Comparison of ENCODE assay signal across 17 cellular contexts in genomic region chr3:9178697-9179096, GRCh38.
A peak's percentile ranks its signal among the peaks of the same experiment; 100 is the strongest.
DNase-seq lines count a peak whose midpoint lies in the region; ATAC-seq, FAIRE-seq and TF ChIP-seq lines count a peak whose summit lies in the region.
"Had no signal": no experiment of that assay in that cellular context is flagged by ENCODE, and none has a peak within 500 bp of the region (broad histone marks: within the 10 kb centered on the region; RNA-seq: fewer than 3 reads in every experiment).

No MANE protein-coding gene starts in this region.

- CTCF ChIA-PET in Caco-2 (lab: Charles Lee) = no interaction called here

- H3K23ac ChIP-seq in trophoblast cell (ENCODE audit: low read length) = peak overlapping the region; percentile 28

- WGBS in trophoblast cell (ENCODE audit: extremely low coverage, insufficient coverage, insufficient read length) = no CpG with 5 or more reads among the region's 6 CpGs

- H3K4me1 Mint-ChIP-seq in stimulated activated naive CD8-positive, alpha-beta T cell treated with anti-CD3 and anti-CD28 coated beads, Interleukin-15, amount 100 ng/mL, for 72 hours = peaks cover 25% of the 10 kb centered on the region
- no peaks in the 10 kb centered on the region for H3K4me1 Mint-ChIP-seq in Caco-2 (ENCODE audit: low read depth, unreplicated experiment)

- no peaks in the 10 kb centered on the region for H3K36me3 Mint-ChIP-seq in Caco-2 (ENCODE audit: insufficient read depth, unreplicated experiment)

- FAIRE-seq in bronchial epithelial cell (lab: Jason Lieb, UNC) = peak; percentile 77

- H3K4me1 ChIP-seq in Loucy (ENCODE audit: insufficient read depth, low read length, poor library complexity, severe bottlenecking) = peaks cover 68% of the 10 kb centered on the region
- peaks cover 3 to 4% of the 10 kb centered on the region in 2 experiments for H3K4me1 ChIP-seq in trophoblast cell (ENCODE audit: control insufficient read depth in 1 of 2, insufficient read depth in 2 of 2, low read length in 2 of 2)
- no peaks in the 10 kb centered on the region for H3K4me1 ChIP-seq in Caco-2
- H3K4me1 ChIP-seq: BE2C, HAP-1 had no signal

- H3K36me3 ChIP-seq in Loucy (ENCODE audit: insufficient read depth, low read length) (no peaks in the 10 kb centered on the region), bronchial epithelial cell (ENCODE audit: control insufficient read depth, insufficient read depth, low read length) (peaks cover 1% of the 10 kb centered on the region), trophoblast cell (ENCODE audit: control insufficient read depth in 1 of 2, insufficient read depth in 2 of 2, low read length in 2 of 2) (no peaks in the 10 kb centered on the region), Caco-2 (ENCODE audit: control insufficient read depth, insufficient read depth, low read length) (no peaks in the 10 kb centered on the region)
- H3K36me3 ChIP-seq: BE2C, HAP-1 had no signal

- no peak overlapping the region for H4K91ac ChIP-seq in trophoblast cell (ENCODE audit: low read depth, low read length)

- H2BK5ac ChIP-seq in trophoblast cell (ENCODE audit: low read depth, low read length, poor library complexity) = no peak overlapping the region

- no peaks in the 10 kb centered on the region for H3K9me2 ChIP-seq in Loucy (replicated peaks; ENCODE audit: low read depth, low read length)

- peak overlapping the region; percentile 67 for H3K9ac ChIP-seq in Loucy (ENCODE audit: low read depth, low read length, poor library complexity, severe bottlenecking)
- H3K9ac ChIP-seq in trophoblast cell (ENCODE audit: low read length) = no peak overlapping the region

- no peak overlapping the region for H2BK12ac ChIP-seq in trophoblast cell (ENCODE audit: low read length)

- no peaks in the 10 kb centered on the region for H4K20me1 ChIP-seq in Loucy (ENCODE audit: insufficient read depth, low read length, poor library complexity, severe bottlenecking)

- no peaks in the 10 kb centered on the region for H3K27me3 ChIP-seq in Loucy (ENCODE audit: insufficient read depth, low read length, poor library complexity, severe bottlenecking)
- no peaks in the 10 kb centered on the region for H3K27me3 ChIP-seq in bronchial epithelial cell (ENCODE audit: control insufficient read depth, insufficient read depth, low read length)
- no peaks in the 10 kb centered on the region for H3K27me3 ChIP-seq in trophoblast cell (ENCODE audit: insufficient read depth, low read length)
- H3K27me3 ChIP-seq in Caco-2 (replicated peaks; ENCODE audit: control insufficient read depth, insufficient read depth, low read length) = no peaks in the 10 kb centered on the region
- H3K27me3 ChIP-seq: BE2C had no signal

- H3K9me3 Mint-ChIP-seq in stimulated activated naive CD8-positive, alpha-beta T cell treated with anti-CD3 and anti-CD28 coated beads, Interleukin-15, amount 100 ng/mL, for 72 hours = no peaks in the 10 kb centered on the region
- no peaks in the 10 kb centered on the region for H3K9me3 Mint-ChIP-seq in Caco-2 (ENCODE audit: unreplicated experiment)

- no peak overlapping the region for H3K18ac ChIP-seq in trophoblast cell (ENCODE audit: low read length)

- no peak overlapping the region for H3K4me3 Mint-ChIP-seq in stimulated activated naive CD8-positive, alpha-beta T cell treated with anti-CD3 and anti-CD28 coated beads, Interleukin-15, amount 100 ng/mL, for 72 hours
- H3K4me3 Mint-ChIP-seq in Caco-2 (ENCODE audit: unreplicated experiment) = no peak overlapping the region

- H3K27ac Mint-ChIP-seq in stimulated activated naive CD8-positive, alpha-beta T cell treated with anti-CD3 and anti-CD28 coated beads, Interleukin-15, amount 100 ng/mL, for 72 hours = peak overlapping the region in 1 of 2 donors; percentile 28
- H3K27ac Mint-ChIP-seq in Caco-2 (ENCODE audit: unreplicated experiment) = no peak overlapping the region

- peak in 1 of 2 donors; percentile 29 for DNase-seq in stimulated activated naive CD8-positive, alpha-beta T cell treated with anti-CD3 and anti-CD28 coated beads, Interleukin-15, amount 100 ng/mL, for 72 hours
- no peak for DNase-seq in stimulated activated naive CD8-positive, alpha-beta T cell treated with anti-CD3 and anti-CD28 coated beads, Interleukin-15, Interleukin-2, amounts not matched to agents 100 U/mL and 50 U/mL, for 24 hours
- DNase-seq in bronchial epithelial cell (ENCODE audit: low read depth) = no peak
- DNase-seq in trophoblast cell = no peak
- no peak for DNase-seq in Caco-2
- DNase-seq in cerebellar nuclear complex (lab: John Stamatoyannopoulos, UW) = no peak
- DNase-seq: BE2C; IMR-90; NCI-H1048; NCI-H2107; NCI-H226; NCI-H69; NK-92 treated with Interleukin-12 subunit alpha and Interleukin-12 subunit beta, amount 100 ng/mL, for 24 hours; PC-9 had no signal

- POLR2A ChIA-PET in Caco-2 (lab: Charles Lee) = no interaction called here

- H2AK5ac ChIP-seq in trophoblast cell (ENCODE audit: low read length) = no peak overlapping the region

- no peaks in the 10 kb centered on the region for H3F3A ChIP-seq in Loucy (ENCODE audit: low read depth)

- no peak overlapping the region for H3K14ac ChIP-seq in trophoblast cell (ENCODE audit: low read length)

- H3K79me2 ChIP-seq in Loucy (ENCODE audit: insufficient read depth, low read length) = peaks cover 73% of the 10 kb centered on the region
- no peaks in the 10 kb centered on the region for H3K79me2 ChIP-seq in trophoblast cell (ENCODE audit: control insufficient read depth, insufficient read depth, low read length, poor library complexity)

- H3K4ac ChIP-seq in trophoblast cell (ENCODE audit: low read depth, low read length) = no peak overlapping the region

- H2AFZ ChIP-seq in Loucy (ENCODE audit: low read length) (no peak overlapping the region), trophoblast cell (ENCODE audit: insufficient read depth, low read length, poor library complexity) (no peak overlapping the region)
- H2AFZ ChIP-seq: PC-9 had no signal

- no peaks in the 10 kb centered on the region for H3K79me1 ChIP-seq in trophoblast cell (ENCODE audit: low read length)

- H3K4me3 ChIP-seq in Loucy (ENCODE audit: low read length, poor library complexity, severe bottlenecking) = peak overlapping the region; percentile 52
- no peak overlapping the region for H3K4me3 ChIP-seq in bronchial epithelial cell (ENCODE audit: low read depth, low read length)
- H3K4me3 ChIP-seq in trophoblast cell (ENCODE audit: low read depth, low read length) = no peak overlapping the region
- H3K4me3 ChIP-seq in Caco-2 (ENCODE audit: low read depth, low read length) = no peak overlapping the region
- H3K4me3 ChIP-seq: HAP-1, PC-9 had no signal

- peak overlapping the region; percentile 75 for H3K4me2 ChIP-seq in Loucy (ENCODE audit: low read depth, low read length, poor library complexity, severe bottlenecking)
- no peak overlapping the region for H3K4me2 ChIP-seq in trophoblast cell (ENCODE audit: low read length)
- H3K4me2 ChIP-seq: PC-9 had no signal

- intact Hi-C loops in Caco-2 (cut with micrococcal nuclease; ENCODE audit: unreplicated experiment) = no loop called here

- H3K27ac ChIP-seq in trophoblast cell (ENCODE audit: low read depth, low read length) = no peak overlapping the region
- H3K27ac ChIP-seq: PC-9 had no signal

- ATAC-seq in stimulated activated naive CD8-positive, alpha-beta T cell treated with anti-CD3 and anti-CD28 coated beads, Interleukin-15, amount 100 ng/mL, for 72 hours = peak; percentile 56
- no peak for ATAC-seq in stimulated activated naive CD8-positive, alpha-beta T cell treated with anti-CD3 and anti-CD28 coated beads, Interleukin-15, Interleukin-2, amounts not matched to agents 100 U/mL and 50 U/mL, for 24 hours
- no peak for ATAC-seq in HG02642 (IDR thresholded peaks at IDR 0.05; ENCODE audit: poor library complexity, unreplicated experiment)

- no peak overlapping the region for H4K8ac ChIP-seq in trophoblast cell (ENCODE audit: low read depth, low read length)

- H4K12ac ChIP-seq in trophoblast cell (ENCODE audit: low read depth, low read length) = no peak overlapping the region

- H3K9me3 ChIP-seq in Loucy (ENCODE audit: insufficient read depth, low read depth, low read length) (no peaks in the 10 kb centered on the region), trophoblast cell (ENCODE audit: insufficient read depth, low read depth, low read length) (no peaks in the 10 kb centered on the region), Caco-2 (no peaks in the 10 kb centered on the region)
- H3K9me3 ChIP-seq: BE2C, HAP-1 had no signal

- no peaks in the 10 kb centered on the region for H3K27me3 Mint-ChIP-seq in stimulated activated naive CD8-positive, alpha-beta T cell treated with anti-CD3 and anti-CD28 coated beads, Interleukin-15, amount 100 ng/mL, for 72 hours
- H3K27me3 Mint-ChIP-seq in Caco-2 (ENCODE audit: insufficient read depth, unreplicated experiment) = peaks cover 5% of the 10 kb centered on the region

- BruUV-seq in Caco-2 (replicated peaks; lab: Mats Ljungman, UMichigan) = no TSS peak

- TF ChIP-seq CTCF in Loucy (conservative IDR thresholded peaks at IDR 0.05; ENCODE audit: low read length) (no peak), bronchial epithelial cell (IDR thresholded peaks at IDR 0.05; ENCODE audit: insufficient read depth, low read length, severe bottlenecking) (no peak), Caco-2 (IDR thresholded peaks at IDR 0.05; ENCODE audit: insufficient read depth in 1 of 2, low read depth in 1 of 2, low read length in 1 of 2, severe bottlenecking in 1 of 2, unreplicated experiment in 1 of 2) (no peak)

- no peak overlapping the region for H2BK120ac ChIP-seq in trophoblast cell (ENCODE audit: insufficient read depth, low read length, poor library complexity)
